In genomic region chr4:3484057-3484973, GRCh38 we compare ENCODE assay signal across 10 cellular contexts. TPM values are rescaled to one million over a fixed set of nuclear protein-coding genes. Genes with fewer than 3 reads are reported as not detected.
DNase-seq lines count a peak whose midpoint lies in the region; ATAC-seq and TF ChIP-seq lines count a peak whose summit lies in the region.
"Had no signal": no experiment of that assay in that cellular context is flagged by ENCODE, and none has a peak within 500 bp of the region (broad histone marks: within the 10 kb centered on the region; RNA-seq: fewer than 3 reads in every experiment).

No MANE protein-coding gene starts in this region.

- H3K36me3 Mint-ChIP-seq in MCF 10A (ENCODE audit: insufficient read depth, unreplicated experiment) (no peaks in the 10 kb centered on the region), memory B cell (peaks cover 2% of the 10 kb centered on the region)
- H3K36me3 Mint-ChIP-seq in activated T-cell treated with anti-CD3 and anti-CD28 coated beads, Interleukin-2, amount 50 U/mL, for 4 hours (ENCODE audit: insufficient read depth): no peaks in the 10 kb centered on the region
- H3K36me3 Mint-ChIP-seq: CD8-positive, alpha-beta memory T cell had no signal

- POLR2A ChIA-PET in MCF 10A (lab: Yijun Ruan, JAX): interaction anchor here (0.8 to 1.7 kb wide), 2 partner anchors 50 to 98 kb away, joined by 4 to 8 read pairs; no protein-coding TSS in a partner anchor

- H3K9me3 Mint-ChIP-seq in MCF 10A (ENCODE audit: unreplicated experiment) (no peaks in the 10 kb centered on the region), memory B cell (no peaks in the 10 kb centered on the region)
- no peaks in the 10 kb centered on the region for H3K9me3 Mint-ChIP-seq in activated T-cell treated with anti-CD3 and anti-CD28 coated beads, Interleukin-2, amount 50 U/mL, for 4 hours
- H3K9me3 Mint-ChIP-seq: CD8-positive, alpha-beta memory T cell had no signal

- H3K4me3 Mint-ChIP-seq in MCF 10A (ENCODE audit: unreplicated experiment) (peak overlapping the region; percentile 66), memory B cell (peak overlapping the region; percentile 79)
- H3K4me3 Mint-ChIP-seq in activated T-cell treated with anti-CD3 and anti-CD28 coated beads, Interleukin-2, amount 50 U/mL, for 4 hours: no peak overlapping the region

- peaks cover 54% of the 10 kb centered on the region for H3K27me3 ChIP-seq in BLaER1

- H3K4me2 ChIP-seq in BLaER1: peak overlapping the region; percentile 99

- CTCF ChIA-PET in MCF 10A (lab: Yijun Ruan, JAX): interaction anchor here (0.6 to 0.8 kb wide), 4 partner anchors 299 to 1673 kb away, joined by 3 to 5 read pairs (median 4); no protein-coding TSS in a partner anchor

- H3K27ac Mint-ChIP-seq in MCF 10A (ENCODE audit: low read depth, unreplicated experiment) (no peak overlapping the region), memory B cell (peak overlapping the region; percentile 93)

- no peaks in the 10 kb centered on the region for H3K27me3 Mint-ChIP-seq in MCF 10A (ENCODE audit: insufficient read depth, unreplicated experiment)
- no peaks in the 10 kb centered on the region for H3K27me3 Mint-ChIP-seq in memory B cell
- H3K27me3 Mint-ChIP-seq in activated T-cell treated with anti-CD3 and anti-CD28 coated beads, Interleukin-2, amount 50 U/mL, for 4 hours (ENCODE audit: low read depth): peaks cover 37% of the 10 kb centered on the region

- TSS peak; percentile 43 for BruUV-seq in MCF 10A (replicated peaks; lab: Mats Ljungman, UMichigan)

- H3K4me3 ChIP-seq in BLaER1: peak overlapping the region; percentile 56

- ATAC-seq in memory B cell (ENCODE audit: low read depth) (peak; percentile 78), GM18861 (IDR thresholded peaks at IDR 0.05; ENCODE audit: unreplicated experiment) (no peak)
- no peak for ATAC-seq in activated T-cell treated with anti-CD3 and anti-CD28 coated beads, Interleukin-2, amount 50 U/mL, for 4 hours

- intact Hi-C loops in MCF 10A (cut with micrococcal nuclease): no loop called here

- H3K4me1 Mint-ChIP-seq in MCF 10A (ENCODE audit: insufficient read depth, unreplicated experiment): peaks cover 9% of the 10 kb centered on the region
- peaks cover 47% of the 10 kb centered on the region for H3K4me1 Mint-ChIP-seq in memory B cell
- H3K4me1 Mint-ChIP-seq in activated T-cell treated with anti-CD3 and anti-CD28 coated beads, Interleukin-2, amount 50 U/mL, for 4 hours (ENCODE audit: low read depth): peaks cover 2% of the 10 kb centered on the region

- DNase-seq in MV-4-11 (lab: John Stamatoyannopoulos, UW) (peak; percentile 27), MCF 10A (ENCODE audit: unreplicated experiment) (peak; percentile 82), memory B cell (ENCODE audit: low spot score in 2 of 2) (peak; percentile 83 to 88), NK-92 (lab: John Stamatoyannopoulos, UW; ENCODE audit: unreplicated experiment) (no peak)
- no peak for DNase-seq in activated T-cell treated with anti-CD3 and anti-CD28 coated beads, Interleukin-2, amount 50 U/mL, for 4 hours
- DNase-seq in activated effector memory CD4-positive, alpha-beta T cell treated with anti-CD3 and anti-CD28 coated beads, Interleukin-2, amount 50 U/mL, for 16 hours: no peak
- DNase-seq: CD8-positive, alpha-beta memory T cell; IMR-90 had no signal

- TF ChIP-seq CTCF in MCF 10A (IDR thresholded peaks at IDR 0.05; ENCODE audit: unreplicated experiment): no peak

- no peaks in the 10 kb centered on the region for H3K9me3 ChIP-seq in BLaER1

- peaks cover 57% of the 10 kb centered on the region for H4K20me1 ChIP-seq in BLaER1

- peak overlapping the region; percentile 22; the same call in 1 of the 2 replicates for H3K27ac ChIP-seq in BLaER1

- H3K36me3 ChIP-seq in BLaER1: no peaks in the 10 kb centered on the region

- 0 out of 2 replicates have a peak overlapping the region, but pooled peaks have one; percentile 15 for H3K9ac ChIP-seq in BLaER1

- peaks cover 90% of the 10 kb centered on the region for H3K4me1 ChIP-seq in BLaER1

RNA-seq across cellular contexts. Expression of gene DOK7, which starts 21.2 kb away (rescaled TPM):
- total RNA-seq in MCF 10A (2022): 1.1 and 5.3 TPM in 2 replicates
- not detected for total RNA-seq in activated T-cell treated with anti-CD3 and anti-CD28 coated beads, Interleukin-2, amount 50 U/mL, for 4 hours
- total RNA-seq: CD8-positive, alpha-beta memory T cell; IMR-90 had no signal

RNA-seq across cellular contexts. Expression of gene HGFAC, which starts 42.5 kb away (rescaled TPM):
- total RNA-seq in MCF 10A (2022): 0.28 TPM in 1 of 2 replicates, not detected in the other
- under 1 TPM in 1 of 3 donors, not detected in 2; 0.11 TPM for total RNA-seq in activated T-cell treated with anti-CD3 and anti-CD28 coated beads, Interleukin-2, amount 50 U/mL, for 4 hours
- total RNA-seq: CD8-positive, alpha-beta memory T cell; IMR-90 had no signal

RNA-seq across cellular contexts. Expression of gene LRPAP1, which starts 47.9 kb away (rescaled TPM):
- 93.6 and 96.2 TPM in 2 replicates for total RNA-seq in MCF 10A (2022)
- 100 to 1,000 TPM; 111 to 145 (median 118) TPM for total RNA-seq in activated T-cell treated with anti-CD3 and anti-CD28 coated beads, Interleukin-2, amount 50 U/mL, for 4 hours

Comparison
In these comparisons a context has a peak if more than half of its experiments do, and no peak if none do; other contexts are left out.
1. DNase-seq: peak in MV-4-11 (single experiment), MCF 10A (single experiment) and memory B cell (2 of 2); none in NK-92 (single experiment), activated T-cell treated with anti-CD3 and anti-CD28 coated beads, Interleukin-2, amount 50 U/mL, for 4 hours (single experiment) and activated effector memory CD4-positive, alpha-beta T cell treated with anti-CD3 and anti-CD28 coated beads, Interleukin-2, amount 50 U/mL, for 16 hours (single experiment).